ENCODE assay signal across 32 cellular contexts in genomic region chr18:29169599-29169998, GRCh38.
"Had no signal": no experiment of that assay in that cellular context is flagged by ENCODE, and none has a peak within 500 bp of the region (broad histone marks: within the 10 kb centered on the region; RNA-seq: fewer than 3 reads in every experiment).

No MANE protein-coding gene starts in this region.

- ATAC-seq: activated CD4-positive, CD25-positive, alpha-beta regulatory T cell treated with anti-CD3 and anti-CD28 coated beads, Interleukin-2, amount 50 U/mL, for 24 hours; activated CD8-positive, alpha-beta T cell treated with anti-CD3 and anti-CD28 coated beads for 36 hours; activated T-cell treated with anti-CD3 and anti-CD28 coated beads, Interleukin-2, amount 50 U/mL, for 4 hours; activated T-helper 17 cell treated with anti-CD3 and anti-CD28 coated beads, Interleukin-2, amount 50 U/mL, for 72 hours; esophagus mucosa; T-helper 17 cell had no signal

- DNase-seq: activated B cell treated with CpG ODN at 0.5 μM for 24 hours; activated CD4-positive, alpha-beta T cell treated with anti-CD3 and anti-CD28 coated beads for 48 hours; activated CD4-positive, alpha-beta T cell treated with anti-CD3 and anti-CD28 coated beads, Interleukin-2, amount 50 U/mL, for 1 hour; activated CD4-positive, alpha-beta T cell treated with anti-CD3 and anti-CD28 coated beads, Interleukin-2, amount 50 U/mL, for 48 hours; activated CD8-positive, alpha-beta memory T cell treated with anti-CD3 and anti-CD28 coated beads for 24 hours; activated CD8-positive, alpha-beta T cell treated with anti-CD3 and anti-CD28 coated beads for 36 hours; activated effector memory CD4-positive, alpha-beta T cell treated with Interleukin-2 at 50 U/mL for 16 hours; activated gamma-delta T cell treated with Interleukin-2 at 50 U/mL for 16 hours; activated naive CD4-positive, alpha-beta T cell treated with anti-CD3 and anti-CD28 coated beads, Interleukin-2, amount 50 U/mL, for 16 hours; activated naive CD4-positive, alpha-beta T cell treated with Interleukin-2 at 50 U/mL for 16 hours; activated T-cell treated with anti-CD3 and anti-CD28 coated beads, Interleukin-2, amount 50 U/mL, for 4 hours; amniotic stem cell; anterior cingulate cortex; brain microvascular endothelial cell; dorsolateral prefrontal cortex; effector memory CD4-positive, alpha-beta T cell; endodermal cell; foreskin fibroblast; T-helper 1 cell; T-helper 17 cell; T1000; WERI-Rb-1 had no signal

- H3K36me3 Mint-ChIP-seq: activated naive CD8-positive, alpha-beta T cell had no signal

- H3K27me3 ChIP-seq: brain microvascular endothelial cell, dorsolateral prefrontal cortex had no signal

- H3K4me1 Mint-ChIP-seq: activated B cell treated with CpG ODN at 0.5 μM for 24 hours; activated T-helper 17 cell treated with anti-CD3 and anti-CD28 coated beads, Interleukin-2, amount 50 U/mL, for 72 hours; central memory CD8-positive, alpha-beta T cell; endodermal cell; T-helper 17 cell had no signal

- H3K36me3 ChIP-seq: brain microvascular endothelial cell, WERI-Rb-1 had no signal

- H3K4me3 ChIP-seq: coronary artery, dorsolateral prefrontal cortex had no signal

- H3K4me3 Mint-ChIP-seq: activated B cell treated with CpG ODN at 0.5 μM for 24 hours; activated CD8-positive, alpha-beta T cell treated with anti-CD3 and anti-CD28 coated beads for 36 hours; activated naive CD8-positive, alpha-beta T cell; activated T-cell treated with anti-CD3 and anti-CD28 coated beads, Interleukin-2, amount 50 U/mL, for 4 hours; activated T-helper 17 cell treated with anti-CD3 and anti-CD28 coated beads, Interleukin-2, amount 50 U/mL, for 72 hours; central memory CD8-positive, alpha-beta T cell; dendritic cell treated with granulocyte-macrophage colony-stimulating factor and Interleukin-4, amounts not matched to agents 40 ng/mL and 50 ng/mL, for 4 days; endodermal cell; T-helper 17 cell; T-helper 2 cell treated with Interferon-gamma antibody and Interleukin-4, amounts not matched to agents 5 μg/mL and 100 μg/mL, for 36 hours had no signal

- H3K27me3 Mint-ChIP-seq: activated B cell treated with CpG ODN at 0.5 μM for 24 hours; activated CD8-positive, alpha-beta T cell treated with anti-CD3 and anti-CD28 coated beads for 36 hours; activated naive CD8-positive, alpha-beta T cell; activated T-helper 17 cell treated with anti-CD3 and anti-CD28 coated beads, Interleukin-2, amount 50 U/mL, for 72 hours; central memory CD8-positive, alpha-beta T cell; dendritic cell treated with granulocyte-macrophage colony-stimulating factor and Interleukin-4, amounts not matched to agents 40 ng/mL and 50 ng/mL, for 4 days; T-helper 17 cell had no signal

- FAIRE-seq: astrocyte, bronchial epithelial cell had no signal

- H3K27ac Mint-ChIP-seq: activated B cell treated with CpG ODN at 0.5 μM for 24 hours; activated CD8-positive, alpha-beta T cell treated with anti-CD3 and anti-CD28 coated beads for 36 hours; activated naive CD8-positive, alpha-beta T cell; activated T-helper 17 cell treated with anti-CD3 and anti-CD28 coated beads, Interleukin-2, amount 50 U/mL, for 72 hours; dendritic cell treated with granulocyte-macrophage colony-stimulating factor and Interleukin-4, amounts not matched to agents 40 ng/mL and 50 ng/mL, for 4 days; endodermal cell; T-helper 17 cell; T-helper 2 cell treated with Interferon-gamma antibody and Interleukin-4, amounts not matched to agents 5 μg/mL and 100 μg/mL, for 36 hours had no signal

- H3K27ac ChIP-seq: brain microvascular endothelial cell, coronary artery, dorsolateral prefrontal cortex, WERI-Rb-1 had no signal
